In the genomic region with DNA sequence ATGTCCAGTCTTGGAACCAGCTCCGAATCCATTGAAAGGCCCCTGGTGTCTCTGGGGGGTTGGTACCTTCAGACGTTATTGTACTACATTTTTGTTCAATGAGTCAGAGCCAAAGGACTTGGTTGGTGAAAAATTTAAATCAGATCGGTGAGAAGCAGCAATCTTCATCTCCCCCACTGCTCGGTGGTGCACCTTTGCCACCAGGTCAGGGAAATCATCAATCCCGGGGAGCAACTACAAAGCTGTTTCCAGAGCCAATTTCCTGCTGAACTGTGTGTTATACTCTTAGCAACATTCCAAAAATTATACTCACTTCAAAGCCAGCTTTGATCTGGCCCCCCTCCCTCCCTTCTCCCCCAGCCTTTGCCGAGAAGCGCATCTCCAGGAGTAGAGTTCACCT, we compare ENCODE assay signal across 18 cellular contexts.
DNase-seq lines count a peak whose midpoint lies in the region; ATAC-seq, FAIRE-seq and TF ChIP-seq lines count a peak whose summit lies in the region.
"Had no signal": no experiment of that assay in that cellular context is flagged by ENCODE, and none has a peak within 500 bp of the region (broad histone marks: within the 10 kb centered on the region; RNA-seq: fewer than 3 reads in every experiment).

No MANE protein-coding gene starts in this region.

- H3K27me3 Mint-ChIP-seq in activated T-cell treated with anti-CD3 and anti-CD28 coated beads, Interleukin-2, amount 50 U/mL, for 4 hours (ENCODE audit: low read depth), result no peaks in the 10 kb centered on the region
- H3K27me3 Mint-ChIP-seq: brain had no signal

- no peak for FAIRE-seq in GM12891 (lab: Jason Lieb, UNC)

- no peaks in the 10 kb centered on the region for H3K36me3 Mint-ChIP-seq in activated T-cell treated with anti-CD3 and anti-CD28 coated beads, Interleukin-2, amount 50 U/mL, for 4 hours (ENCODE audit: insufficient read depth)
- H3K36me3 Mint-ChIP-seq: activated naive CD4-positive, alpha-beta T cell treated with anti-CD3 and anti-CD28 coated beads, Interleukin-2, amount 50 U/mL, for 72 hours; CD4-positive, alpha-beta memory T cell had no signal

- DNase-seq in EL (peak; percentile 22), RPMI7951 (ENCODE audit: low read depth) (peak; percentile 59), iris pigment epithelial cell (ENCODE audit: low read depth) (peak; percentile 13), renal cortical epithelial cell (ENCODE audit: low read depth) (peak; percentile 90), GM12891 (ENCODE audit: insufficient read length, low spot score) (no peak), superior temporal gyrus (ENCODE audit: extremely low spot score) (no peak), globus pallidus (ENCODE audit: low spot score) (no peak)
- no peak for DNase-seq in activated T-cell treated with anti-CD3 and anti-CD28 coated beads, Interleukin-2, amount 50 U/mL, for 4 hours
- DNase-seq: activated CD4-positive, CD25-positive, alpha-beta regulatory T cell treated with anti-CD3 and anti-CD28 coated beads, Interleukin-2, amount 50 U/mL, for 72 hours; activated CD8-positive, alpha-beta memory T cell treated with anti-CD3 and anti-CD28 coated beads for 24 hours; CD4-positive, alpha-beta memory T cell; HCEC 1CT; naive thymus-derived CD4-positive, alpha-beta T cell; NCI-H1436; NCI-H524 treated with DMSO at 0.1 percent for 48 hours; stimulated activated naive CD4-positive, alpha-beta T cell had no signal

- peaks cover 3% of the 10 kb centered on the region for H3K9me3 Mint-ChIP-seq in activated T-cell treated with anti-CD3 and anti-CD28 coated beads, Interleukin-2, amount 50 U/mL, for 4 hours

- no peak overlapping the region for H3K4me3 Mint-ChIP-seq in activated T-cell treated with anti-CD3 and anti-CD28 coated beads, Interleukin-2, amount 50 U/mL, for 4 hours
- H3K4me3 Mint-ChIP-seq: brain; CD4-positive, alpha-beta memory T cell; naive thymus-derived CD4-positive, alpha-beta T cell had no signal

- H3K4me1 Mint-ChIP-seq in activated T-cell treated with anti-CD3 and anti-CD28 coated beads, Interleukin-2, amount 50 U/mL, for 4 hours (ENCODE audit: low read depth), result no peaks in the 10 kb centered on the region
- H3K4me1 Mint-ChIP-seq: CD4-positive, alpha-beta memory T cell; naive thymus-derived CD4-positive, alpha-beta T cell had no signal

- no peak for TF ChIP-seq POLR2A in GM12891 (IDR thresholded peaks at IDR 0.05; ENCODE audit: low read depth, low read length)

- no peak for ATAC-seq in activated T-cell treated with anti-CD3 and anti-CD28 coated beads, Interleukin-2, amount 50 U/mL, for 4 hours
- ATAC-seq: activated naive CD4-positive, alpha-beta T cell treated with anti-CD3 and anti-CD28 coated beads, Interleukin-2, amount 50 U/mL, for 72 hours; naive thymus-derived CD4-positive, alpha-beta T cell had no signal

TF ChIP-seq in GM12891, 5 proteins besides CTCF, POLR2A, EP300 and RAD21:
- TF ChIP-seq TAF1 (IDR thresholded peaks at IDR 0.05; ENCODE audit: low read depth, low read length), result no peak
- no peak for TF ChIP-seq PAX5 (IDR thresholded peaks at IDR 0.05; ENCODE audit: insufficient read depth, low read length, severe bottlenecking)
- no peak for TF ChIP-seq POU2F2 (IDR thresholded peaks at IDR 0.05; ENCODE audit: low read depth, low read length)
- TF ChIP-seq POLR2AphosphoS5 (IDR thresholded peaks at IDR 0.05; ENCODE audit: low read depth, low read length), result no peak
- TF ChIP-seq SPI1 (IDR thresholded peaks at IDR 0.05; ENCODE audit: low read depth, low read length), result no peak
TF ChIP-seq in GM12891: peak in this region for 0.

Comparison
In these comparisons a context has a peak if more than half of its experiments do, and no peak if none do; other contexts are left out.
1. DNase-seq: peak in EL (single experiment), RPMI7951 (single experiment), iris pigment epithelial cell (single experiment) and renal cortical epithelial cell (single experiment); none in GM12891 (single experiment), activated T-cell treated with anti-CD3 and anti-CD28 coated beads, Interleukin-2, amount 50 U/mL, for 4 hours (single experiment), superior temporal gyrus (single experiment) and globus pallidus (single experiment).